Comparison of ENCODE assay signal across 1 cellular context in the genomic region with DNA sequence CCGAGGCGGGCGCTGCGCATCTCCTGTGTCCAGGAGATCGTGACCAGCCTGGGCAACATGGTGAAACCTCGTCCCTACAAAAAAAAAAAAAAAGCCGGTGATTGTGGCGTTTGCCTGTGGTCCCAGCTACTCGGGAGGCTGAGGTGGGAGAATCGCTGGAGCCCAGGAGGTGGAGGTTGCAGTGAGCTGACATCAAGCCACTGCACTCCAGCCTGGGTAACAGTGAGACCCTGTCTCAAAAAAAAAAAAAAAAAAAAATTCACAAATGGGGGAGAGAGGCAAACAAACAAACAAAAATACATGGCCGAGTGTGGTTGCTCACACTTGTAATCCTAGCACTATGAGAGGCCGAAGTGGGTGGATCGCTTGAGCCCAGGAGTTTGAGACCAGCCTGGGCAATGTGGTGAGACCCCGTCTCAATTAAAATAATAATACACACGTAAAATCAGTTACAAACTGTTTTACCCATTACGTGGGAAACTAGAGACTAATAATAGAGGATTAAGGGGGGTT.
TF ChIP-seq lines count a peak whose summit lies in the region.

No MANE protein-coding gene starts in this region.

TF ChIP-seq in IMR-90, 13 proteins besides CTCF, POLR2A, EP300 and RAD21 (continued from another document):
- TF ChIP-seq, protein P1, sequence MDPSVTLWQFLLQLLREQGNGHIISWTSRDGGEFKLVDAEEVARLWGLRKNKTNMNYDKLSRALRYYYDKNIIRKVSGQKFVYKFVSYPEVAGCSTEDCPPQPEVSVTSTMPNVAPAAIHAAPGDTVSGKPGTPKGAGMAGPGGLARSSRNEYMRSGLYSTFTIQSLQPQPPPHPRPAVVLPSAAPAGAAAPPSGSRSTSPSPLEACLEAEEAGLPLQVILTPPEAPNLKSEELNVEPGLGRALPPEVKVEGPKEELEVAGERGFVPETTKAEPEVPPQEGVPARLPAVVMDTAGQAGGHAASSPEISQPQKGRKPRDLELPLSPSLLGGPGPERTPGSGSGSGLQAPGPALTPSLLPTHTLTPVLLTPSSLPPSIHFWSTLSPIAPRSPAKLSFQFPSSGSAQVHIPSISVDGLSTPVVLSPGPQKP (IDR thresholded peaks at IDR 0.05; ENCODE audit: borderline replicate concordance, low read depth, low read length), result no peak
- TF ChIP-seq RFX5 (IDR thresholded peaks at IDR 0.05; ENCODE audit: low read depth, low read length), result no peak
- TF ChIP-seq BHLHE40 (IDR thresholded peaks at IDR 0.05; ENCODE audit: low read depth, low read length), result no peak
- TF ChIP-seq CEBPB (IDR thresholded peaks at IDR 0.05; ENCODE audit: low read depth, low read length), result no peak
- TF ChIP-seq FOS (IDR thresholded peaks at IDR 0.05; ENCODE audit: low read depth, low read length), result no peak
- TF ChIP-seq NFE2L2 (IDR thresholded peaks at IDR 0.05; ENCODE audit: low read depth, low read length), result no peak
- no peak for TF ChIP-seq RCOR1 (IDR thresholded peaks at IDR 0.05; ENCODE audit: insufficient replicate concordance, low read length)
- TF ChIP-seq, protein P2, sequence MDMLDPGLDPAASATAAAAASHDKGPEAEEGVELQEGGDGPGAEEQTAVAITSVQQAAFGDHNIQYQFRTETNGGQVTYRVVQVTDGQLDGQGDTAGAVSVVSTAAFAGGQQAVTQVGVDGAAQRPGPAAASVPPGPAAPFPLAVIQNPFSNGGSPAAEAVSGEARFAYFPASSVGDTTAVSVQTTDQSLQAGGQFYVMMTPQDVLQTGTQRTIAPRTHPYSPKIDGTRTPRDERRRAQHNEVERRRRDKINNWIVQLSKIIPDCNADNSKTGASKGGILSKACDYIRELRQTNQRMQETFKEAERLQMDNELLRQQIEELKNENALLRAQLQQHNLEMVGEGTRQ (IDR thresholded peaks at IDR 0.05; ENCODE audit: low read depth, low read length), result no peak
- TF ChIP-seq MXI1 (IDR thresholded peaks at IDR 0.05; ENCODE audit: borderline replicate concordance, low read depth, low read length), result no peak
- TF ChIP-seq CHD1 (IDR thresholded peaks at IDR 0.05; ENCODE audit: low read depth, low read length), result no peak
- TF ChIP-seq MAFK (IDR thresholded peaks at IDR 0.05; ENCODE audit: low read depth, low read length), result no peak
- TF ChIP-seq MAZ (IDR thresholded peaks at IDR 0.05; ENCODE audit: borderline replicate concordance, low read depth, low read length), result no peak
